ENCODE assay signal across 1 cellular context in the genomic region with DNA sequence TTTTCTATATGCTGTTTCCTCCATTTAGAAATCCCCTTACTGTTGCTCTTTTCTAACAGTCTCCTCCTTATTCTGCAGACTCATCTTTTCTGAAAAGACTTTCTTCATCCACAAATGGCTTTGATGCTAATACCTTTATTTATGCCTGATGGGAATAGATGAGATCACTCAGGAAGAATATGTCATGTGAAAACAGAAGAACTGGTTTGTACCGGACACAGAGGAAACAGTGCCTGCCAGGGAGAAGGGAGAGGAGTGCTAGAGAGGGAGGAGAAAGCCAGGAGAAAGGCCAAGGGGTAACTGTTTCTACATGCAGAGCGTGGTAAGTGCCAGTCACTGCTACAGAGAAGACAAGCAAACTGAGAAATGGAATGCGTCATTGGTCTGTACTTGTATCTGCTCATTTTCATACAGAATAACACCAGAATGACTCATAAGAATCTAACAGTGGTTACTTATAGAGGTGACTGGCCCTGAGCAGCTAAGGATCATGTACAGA.
TF ChIP-seq lines count a peak whose summit lies in the region.

No MANE protein-coding gene starts in this region.

TF ChIP-seq in K562, 482 proteins besides CTCF, POLR2A, EP300 and RAD21 (continued from another document and continues in another):
- TF ChIP-seq ZBTB26 (CRISPR knock-in tag; IDR thresholded peaks at IDR 0.05) (no peak), PHB2 (IDR thresholded peaks at IDR 0.05; ENCODE audit: low read depth) (no peak), KLF16 (IDR thresholded peaks at IDR 0.05) (no peak), MYC (IDR thresholded peaks at IDR 0.05; ENCODE audit: low read depth, low read length) (no peak), MYC (CRISPR knock-in tag; IDR thresholded peaks at IDR 0.05; ENCODE audit: borderline replicate concordance, low read depth) (no peak), PCBP1 (IDR thresholded peaks at IDR 0.05; ENCODE audit: low read depth, low read length, poor library complexity, severe bottlenecking) (no peak), ZNF445 (CRISPR knock-in tag; IDR thresholded peaks at IDR 0.05; ENCODE audit: low read depth) (no peak), HEY1 (CRISPR knock-in tag; IDR thresholded peaks at IDR 0.05; ENCODE audit: borderline replicate concordance) (no peak), MAFG (tag; conservative IDR thresholded peaks at IDR 0.05) (peak; percentile 83), RBM14 (IDR thresholded peaks at IDR 0.05; ENCODE audit: borderline replicate concordance, insufficient read depth, low read depth, low read length) (no peak), BACH1 (tag; IDR thresholded peaks at IDR 0.05) (peak; percentile 51; the same call in 1 of the 2 replicates), NCOR1 (IDR thresholded peaks at IDR 0.05) (no peak), ETV1 (tag; conservative IDR thresholded peaks at IDR 0.05; ENCODE audit: low read depth) (peak; percentile 55), ETS2 (tag; IDR thresholded peaks at IDR 0.05; ENCODE audit: borderline replicate concordance, poor library complexity, severe bottlenecking) (no peak), NFIC (IDR thresholded peaks at IDR 0.05) (no peak), ZNF740 (CRISPR knock-in tag; IDR thresholded peaks at IDR 0.05) (no peak), ZNF740 (tag; IDR thresholded peaks at IDR 0.05) (no peak), NFXL1 (CRISPR knock-in tag; IDR thresholded peaks at IDR 0.05) (no peak), NBN (IDR thresholded peaks at IDR 0.05; ENCODE audit: low read depth) (no peak), ZNF609 (CRISPR knock-in tag; IDR thresholded peaks at IDR 0.05; ENCODE audit: borderline replicate concordance) (no peak), ZNF76 (CRISPR knock-in tag; IDR thresholded peaks at IDR 0.05; ENCODE audit: borderline replicate concordance) (no peak), KLF1 (tag; IDR thresholded peaks at IDR 0.05) (no peak), NFE2 (IDR thresholded peaks at IDR 0.05; ENCODE audit: low read depth) (peak; percentile 41), KHSRP (IDR thresholded peaks at IDR 0.05) (no peak), ZNF583 (CRISPR knock-in tag; IDR thresholded peaks at IDR 0.05) (no peak), PRMT5 (CRISPR knock-in tag; IDR thresholded peaks at IDR 0.05) (no peak), IRF2 (CRISPR knock-in tag; IDR thresholded peaks at IDR 0.05) (no peak), ADNP (tag; IDR thresholded peaks at IDR 0.05) (no peak), ZNF766 (CRISPR knock-in tag; conservative IDR thresholded peaks at IDR 0.05) (0 out of 2 replicates have a peak, but pooled peaks have one; percentile 34), PTBP1 (IDR thresholded peaks at IDR 0.05; ENCODE audit: low read depth, low read length) (no peak), ZFP30 (CRISPR knock-in tag; IDR thresholded peaks at IDR 0.05; ENCODE audit: borderline replicate concordance) (no peak), ZNF140 (CRISPR knock-in tag; IDR thresholded peaks at IDR 0.05) (no peak), BRCA1 (IDR thresholded peaks at IDR 0.05) (no peak), BRCA1 (CRISPR knock-in tag; IDR thresholded peaks at IDR 0.05) (no peak), ZZZ3 (IDR thresholded peaks at IDR 0.05) (no peak), PKNOX1 (IDR thresholded peaks at IDR 0.05) (peak; percentile 32; the same call in 1 of the 2 replicates), THRA (IDR thresholded peaks at IDR 0.05) (no peak), ZNF780A (CRISPR knock-in tag; IDR thresholded peaks at IDR 0.05) (no peak), HMG20B (CRISPR knock-in tag; IDR thresholded peaks at IDR 0.05) (no peak), ZNF24 (IDR thresholded peaks at IDR 0.05) (no peak), NR4A1 (CRISPR knock-in tag; IDR thresholded peaks at IDR 0.05) (no peak), NR4A1 (tag; IDR thresholded peaks at IDR 0.05) (no peak), HDAC2 (IDR thresholded peaks at IDR 0.05) (no peak), MAFF (IDR thresholded peaks at IDR 0.05; ENCODE audit: low read length) (peak; percentile 38; the same call in 1 of the 2 replicates), ZNF197 (CRISPR knock-in tag; IDR thresholded peaks at IDR 0.05; ENCODE audit: low read depth) (no peak), ELF4 (CRISPR knock-in tag; IDR thresholded peaks at IDR 0.05) (0 out of 2 replicates have a peak, but pooled peaks have one; percentile 52), ZBTB2 (IDR thresholded peaks at IDR 0.05) (no peak), NR2F6 (CRISPR knock-in tag; IDR thresholded peaks at IDR 0.05) (no peak), FOXJ2 (tag; IDR thresholded peaks at IDR 0.05) (no peak), JUND (IDR thresholded peaks at IDR 0.05; ENCODE audit: borderline replicate concordance, low read depth, low read length) (peak; percentile 32), JUND (tag; IDR thresholded peaks at IDR 0.05; ENCODE audit: borderline replicate concordance, low read depth, low read length) (peak; percentile 70; the same call in 2 of the 3 replicates), ZNF584 (CRISPR knock-in tag; IDR thresholded peaks at IDR 0.05; ENCODE audit: low read depth) (no peak), ZBTB1 (CRISPR knock-in tag; IDR thresholded peaks at IDR 0.05; ENCODE audit: borderline replicate concordance, low read depth) (no peak), ZFX (CRISPR knock-in tag; IDR thresholded peaks at IDR 0.05) (no peak), EZH2 (IDR thresholded peaks at IDR 0.05; ENCODE audit: borderline replicate concordance, low read depth, low read length) (no peak), GATAD2A (IDR thresholded peaks at IDR 0.05) (no peak), JUNB (CRISPR knock-in tag; conservative IDR thresholded peaks at IDR 0.05) (0 out of 2 replicates have a peak, but pooled peaks have one; percentile 7), ZNF175 (CRISPR knock-in tag; IDR thresholded peaks at IDR 0.05; ENCODE audit: low read depth) (0 out of 2 replicates have a peak, but pooled peaks have one; percentile 21), ZNF224 (CRISPR knock-in tag; IDR thresholded peaks at IDR 0.05) (no peak), NR2C2 (CRISPR knock-in tag; IDR thresholded peaks at IDR 0.05) (no peak), NR2C2 (tag; IDR thresholded peaks at IDR 0.05) (peak; percentile 29; the same call in 1 of the 2 replicates), ZNF436 (CRISPR knock-in tag; IDR thresholded peaks at IDR 0.05) (no peak), ATF7 (IDR thresholded peaks at IDR 0.05) (peak; percentile 62), BMI1 (IDR thresholded peaks at IDR 0.05; ENCODE audit: low read length) (no peak), FOSL1 (tag; conservative IDR thresholded peaks at IDR 0.05) (peak; percentile 81)
- TF ChIP-seq, protein P1, sequence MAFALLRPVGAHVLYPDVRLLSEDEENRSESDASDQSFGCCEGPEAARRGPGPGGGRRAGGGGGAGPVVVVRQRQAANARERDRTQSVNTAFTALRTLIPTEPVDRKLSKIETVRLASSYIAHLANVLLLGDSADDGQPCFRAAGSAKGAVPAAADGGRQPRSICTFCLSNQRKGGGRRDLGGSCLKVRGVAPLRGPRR (CRISPR knock-in tag; IDR thresholded peaks at IDR 0.05): no peak
- TF ChIP-seq, protein P2, sequence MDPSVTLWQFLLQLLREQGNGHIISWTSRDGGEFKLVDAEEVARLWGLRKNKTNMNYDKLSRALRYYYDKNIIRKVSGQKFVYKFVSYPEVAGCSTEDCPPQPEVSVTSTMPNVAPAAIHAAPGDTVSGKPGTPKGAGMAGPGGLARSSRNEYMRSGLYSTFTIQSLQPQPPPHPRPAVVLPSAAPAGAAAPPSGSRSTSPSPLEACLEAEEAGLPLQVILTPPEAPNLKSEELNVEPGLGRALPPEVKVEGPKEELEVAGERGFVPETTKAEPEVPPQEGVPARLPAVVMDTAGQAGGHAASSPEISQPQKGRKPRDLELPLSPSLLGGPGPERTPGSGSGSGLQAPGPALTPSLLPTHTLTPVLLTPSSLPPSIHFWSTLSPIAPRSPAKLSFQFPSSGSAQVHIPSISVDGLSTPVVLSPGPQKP (CRISPR knock-in tag; IDR thresholded peaks at IDR 0.05): no peak
- TF ChIP-seq, protein P3, sequence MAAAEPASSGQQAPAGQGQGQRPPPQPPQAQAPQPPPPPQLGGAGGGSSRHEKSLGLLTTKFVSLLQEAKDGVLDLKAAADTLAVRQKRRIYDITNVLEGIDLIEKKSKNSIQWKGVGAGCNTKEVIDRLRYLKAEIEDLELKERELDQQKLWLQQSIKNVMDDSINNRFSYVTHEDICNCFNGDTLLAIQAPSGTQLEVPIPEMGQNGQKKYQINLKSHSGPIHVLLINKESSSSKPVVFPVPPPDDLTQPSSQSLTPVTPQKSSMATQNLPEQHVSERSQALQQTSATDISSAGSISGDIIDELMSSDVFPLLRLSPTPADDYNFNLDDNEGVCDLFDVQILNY (CRISPR knock-in tag; IDR thresholded peaks at IDR 0.05): no peak
